ENCODE assay signal across 25 cellular contexts in the genomic region with DNA sequence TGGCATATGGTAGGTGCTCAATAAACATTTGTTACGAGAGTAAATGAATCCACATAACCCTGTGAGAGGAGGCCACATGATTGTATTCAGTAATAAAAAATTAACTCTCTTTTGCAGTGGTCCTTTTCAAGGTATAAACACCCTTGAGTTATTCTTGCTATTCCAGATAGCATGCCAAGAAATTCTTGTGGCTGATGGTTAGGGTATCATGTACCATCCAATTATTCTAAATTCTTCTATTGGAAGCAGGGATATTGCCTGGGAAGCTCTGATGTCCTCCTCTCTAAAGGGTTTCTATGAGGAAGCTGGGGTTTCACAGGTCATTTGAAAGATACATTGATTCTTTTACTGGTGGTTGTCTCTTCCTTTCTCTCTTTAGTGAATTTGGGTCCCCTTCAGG.
"Had no signal": no experiment of that assay in that cellular context is flagged by ENCODE, and none has a peak within 500 bp of the region (broad histone marks: within the 10 kb centered on the region; RNA-seq: fewer than 3 reads in every experiment).

No MANE protein-coding gene starts in this region.

- H3K36me3 ChIP-seq: SJCRH30 had no signal

- DNase-seq: activated CD4-positive, alpha-beta T cell treated with anti-CD3 and anti-CD28 coated beads for 4 hours; activated CD8-positive, alpha-beta memory T cell treated with anti-CD3 and anti-CD28 coated beads, Interleukin-2, amount 50 U/mL, for 4 hours; activated CD8-positive, alpha-beta T cell treated with anti-CD3 and anti-CD28 coated beads for 36 hours; activated gamma-delta T cell treated with Interleukin-2 at 50 U/mL for 16 hours; activated naive CD4-positive, alpha-beta T cell treated with anti-CD3 and anti-CD28 coated beads, Interleukin-2, amount 10 ng/mL, durations not matched to agents 7 days and 5 days; activated naive CD8-positive, alpha-beta T cell treated with anti-CD3 and anti-CD28 coated beads for 36 hours; activated T-cell treated with anti-CD3 and anti-CD28 coated beads, Interleukin-2, amount 50 U/mL, for 72 hours; body of pancreas; IMR-90; Kasumi-1; KBM-7; NCI-H1092; NCI-H1417; NCI-H1930; NCI-H226; NCI-H526 treated with DMSO at 0.1 percent for 48 hours; NK-92 treated with Interleukin-12 subunit alpha and Interleukin-12 subunit beta, amount 100 ng/mL, for 24 hours; OCI-M1; RPMI8226 had no signal

- H3K4me3 ChIP-seq: body of pancreas, SJCRH30 had no signal

- ATAC-seq: activated CD4-positive, CD25-positive, alpha-beta regulatory T cell treated with anti-CD3 and anti-CD28 coated beads, Interleukin-2, amount 50 U/mL, for 24 hours; activated CD8-positive, alpha-beta T cell treated with anti-CD3 and anti-CD28 coated beads for 36 hours; activated T-cell treated with anti-CD3 and anti-CD28 coated beads, Interleukin-2, amount 50 U/mL, for 72 hours; body of pancreas; Panc1; Right ventricle myocardium inferior had no signal

- H3K36me3 Mint-ChIP-seq: activated naive CD4-positive, alpha-beta T cell treated with anti-CD3 and anti-CD28 coated beads, Interleukin-2, amount 10 ng/mL, durations not matched to agents 7 days and 5 days; activated naive CD8-positive, alpha-beta T cell treated with anti-CD3 and anti-CD28 coated beads for 36 hours had no signal

- H3K9me3 ChIP-seq: body of pancreas, SJCRH30 had no signal

- H3K4me1 Mint-ChIP-seq: activated naive CD4-positive, alpha-beta T cell treated with anti-CD3 and anti-CD28 coated beads, Interleukin-2, amount 10 ng/mL, durations not matched to agents 7 days and 5 days; activated naive CD8-positive, alpha-beta T cell treated with anti-CD3 and anti-CD28 coated beads for 36 hours had no signal

- H3K27ac Mint-ChIP-seq: activated CD8-positive, alpha-beta T cell treated with anti-CD3 and anti-CD28 coated beads for 36 hours; activated naive CD4-positive, alpha-beta T cell treated with anti-CD3 and anti-CD28 coated beads, Interleukin-2, amount 10 ng/mL, durations not matched to agents 7 days and 5 days; activated naive CD8-positive, alpha-beta T cell treated with anti-CD3 and anti-CD28 coated beads for 36 hours; activated T-cell treated with anti-CD3 and anti-CD28 coated beads, Interleukin-2, amount 50 U/mL, for 72 hours; activated T-helper 2 cell treated with anti-CD3 and anti-CD28 coated beads, Interferon-gamma antibody, Interleukin-2, Interleukin-4, amounts not matched to agents 10 μg/mL and 5 μg/mL and 100 μg/mL, durations not matched to agents 14 hours and 24 hours and 36 hours; T-helper 1 cell treated with Interleukin-12 subunit alpha and Interleukin-12 subunit beta and Interleukin-4 antibody, amounts not matched to agents 30 μg/mL and 1 μg/mL, for 36 hours had no signal

- H3K27ac ChIP-seq: body of pancreas, SJCRH30 had no signal

- H3K27me3 Mint-ChIP-seq: activated naive CD4-positive, alpha-beta T cell treated with anti-CD3 and anti-CD28 coated beads, Interleukin-2, amount 10 ng/mL, durations not matched to agents 7 days and 5 days; activated naive CD8-positive, alpha-beta T cell treated with anti-CD3 and anti-CD28 coated beads for 36 hours had no signal

- H3K4me3 Mint-ChIP-seq: activated CD8-positive, alpha-beta T cell treated with anti-CD3 and anti-CD28 coated beads for 36 hours; activated naive CD4-positive, alpha-beta T cell treated with anti-CD3 and anti-CD28 coated beads, Interleukin-2, amount 10 ng/mL, durations not matched to agents 7 days and 5 days; activated naive CD8-positive, alpha-beta T cell treated with anti-CD3 and anti-CD28 coated beads for 36 hours; activated T-cell treated with anti-CD3 and anti-CD28 coated beads, Interleukin-2, amount 50 U/mL, for 72 hours; T-helper 1 cell treated with Interleukin-12 subunit alpha and Interleukin-12 subunit beta and Interleukin-4 antibody, amounts not matched to agents 30 μg/mL and 1 μg/mL, for 36 hours had no signal

- H3K27me3 ChIP-seq: body of pancreas, SJCRH30 had no signal

- H3K9me3 Mint-ChIP-seq: activated CD8-positive, alpha-beta T cell treated with anti-CD3 and anti-CD28 coated beads for 36 hours; activated naive CD4-positive, alpha-beta T cell treated with anti-CD3 and anti-CD28 coated beads, Interleukin-2, amount 10 ng/mL, durations not matched to agents 7 days and 5 days; activated naive CD8-positive, alpha-beta T cell treated with anti-CD3 and anti-CD28 coated beads for 36 hours; activated T-cell treated with anti-CD3 and anti-CD28 coated beads, Interleukin-2, amount 50 U/mL, for 72 hours; activated T-helper 2 cell treated with anti-CD3 and anti-CD28 coated beads, Interferon-gamma antibody, Interleukin-2, Interleukin-4, amounts not matched to agents 10 μg/mL and 5 μg/mL and 100 μg/mL, durations not matched to agents 14 hours and 24 hours and 36 hours had no signal

- H3K4me1 ChIP-seq: body of pancreas had no signal
